12 cellular contexts compared by ENCODE assay signal in genomic region chr12:67484788-67485480, GRCh38.
A peak's percentile ranks its signal among the peaks of the same experiment; 100 is the strongest.
DNase-seq lines count a peak whose midpoint lies in the region; ATAC-seq, FAIRE-seq and TF ChIP-seq lines count a peak whose summit lies in the region.
"Had no signal": no experiment of that assay in that cellular context is flagged by ENCODE, and none has a peak within 500 bp of the region (broad histone marks: within the 10 kb centered on the region; RNA-seq: fewer than 3 reads in every experiment).

No MANE protein-coding gene starts in this region.

- H3K18ac ChIP-seq in mesendoderm (ENCODE audit: low read length), result no peak overlapping the region

- no peak overlapping the region for H4K8ac ChIP-seq in mesendoderm (ENCODE audit: low read depth, low read length)

- H2AK5ac ChIP-seq in mesendoderm (ENCODE audit: low read length), result no peak overlapping the region

- no peak overlapping the region for H3K56ac ChIP-seq in mesendoderm (ENCODE audit: low read length)

- peaks cover 41% of the 10 kb centered on the region for H3K4me1 Mint-ChIP-seq in activated naive CD4-positive, alpha-beta T cell treated with anti-CD3 and anti-CD28 coated beads, Interleukin-2, amount 10 ng/mL, durations not matched to agents 7 days and 5 days
- H3K4me1 Mint-ChIP-seq in activated T-helper 17 cell treated with anti-CD3 and anti-CD28 coated beads, Interleukin-2, amount 50 U/mL, for 72 hours, result peaks cover 23% of the 10 kb centered on the region
- peaks cover 33% of the 10 kb centered on the region for H3K4me1 Mint-ChIP-seq in stimulated activated effector memory CD8-positive, alpha-beta T cell treated with anti-CD3 and anti-CD28 coated beads, Interleukin-12 subunit alpha, Interleukin-12 subunit beta, amount 100 ng/mL, for 72 hours

- H3K4me3 ChIP-seq in left lung, result no peak overlapping the region
- H3K4me3 ChIP-seq in mesendoderm (ENCODE audit: low read length), result no peak overlapping the region
- H3K4me3 ChIP-seq: SK-N-MC had no signal

- H4K5ac ChIP-seq in mesendoderm (ENCODE audit: low read length), result no peak overlapping the region

- H3K79me2 ChIP-seq in mesendoderm (ENCODE audit: control insufficient read depth, insufficient read depth, low read length), result no peaks in the 10 kb centered on the region

- H3K79me1 ChIP-seq in mesendoderm (ENCODE audit: low read length), result no peaks in the 10 kb centered on the region

- H3K36me3 ChIP-seq in left lung, result no peaks in the 10 kb centered on the region
- H3K36me3 ChIP-seq in mesendoderm (ENCODE audit: control insufficient read depth, insufficient read depth, low read length), result no peaks in the 10 kb centered on the region
- H3K36me3 ChIP-seq: BE2C had no signal

- no CpG with 5 or more reads among the region's 4 CpGs for WGBS in mesendoderm (ENCODE audit: extremely low coverage, insufficient coverage, low lambda C conversion rate)

- TF ChIP-seq CTCF in left lung (IDR thresholded peaks at IDR 0.05), result no peak

- H2BK5ac ChIP-seq in mesendoderm (ENCODE audit: low read length), result no peak overlapping the region

- intact Hi-C loops in left lung (cut with DNase I), result no loop called here

- H3K4me3 Mint-ChIP-seq in activated naive CD4-positive, alpha-beta T cell treated with anti-CD3 and anti-CD28 coated beads, Interleukin-2, amount 10 ng/mL, durations not matched to agents 7 days and 5 days, result no peak overlapping the region
- peak overlapping the region; percentile 51 for H3K4me3 Mint-ChIP-seq in activated T-helper 17 cell treated with anti-CD3 and anti-CD28 coated beads, Interleukin-2, amount 50 U/mL, for 72 hours
- H3K4me3 Mint-ChIP-seq in stimulated activated effector memory CD8-positive, alpha-beta T cell treated with anti-CD3 and anti-CD28 coated beads, Interleukin-12 subunit alpha, Interleukin-12 subunit beta, amount 100 ng/mL, for 72 hours, result no peak overlapping the region

- no peak overlapping the region for H2BK15ac ChIP-seq in mesendoderm (replicated peaks; ENCODE audit: low read depth)

- H3K9ac ChIP-seq in mesendoderm (ENCODE audit: low read length), result no peak overlapping the region

- no peak overlapping the region for H3K4ac ChIP-seq in mesendoderm (ENCODE audit: low read depth, low read length)

- H3K9me3 ChIP-seq in left lung, result peaks cover 0 to 20% of the 10 kb centered on the region in 2 donors
- H3K9me3 ChIP-seq: BE2C had no signal

- no peak overlapping the region for H3K23ac ChIP-seq in mesendoderm (ENCODE audit: low read length)

- no peak for FAIRE-seq in HTR-8/SVneo (lab: Jason Lieb, UNC)
- FAIRE-seq: endothelial cell of umbilical vein had no signal

- peaks cover 31% of the 10 kb centered on the region for H3K9me3 Mint-ChIP-seq in activated naive CD4-positive, alpha-beta T cell treated with anti-CD3 and anti-CD28 coated beads, Interleukin-2, amount 10 ng/mL, durations not matched to agents 7 days and 5 days
- H3K9me3 Mint-ChIP-seq in activated T-helper 17 cell treated with anti-CD3 and anti-CD28 coated beads, Interleukin-2, amount 50 U/mL, for 72 hours, result peaks cover 14% of the 10 kb centered on the region
- peaks cover 7% of the 10 kb centered on the region for H3K9me3 Mint-ChIP-seq in stimulated activated effector memory CD8-positive, alpha-beta T cell treated with anti-CD3 and anti-CD28 coated beads, Interleukin-12 subunit alpha, Interleukin-12 subunit beta, amount 100 ng/mL, for 72 hours

- no peak overlapping the region for H3K27ac ChIP-seq in left lung
- no peak overlapping the region for H3K27ac ChIP-seq in mesendoderm (ENCODE audit: low read depth, low read length)
- H3K27ac ChIP-seq: SK-N-MC had no signal

- H3K4me2 ChIP-seq in mesendoderm (ENCODE audit: low read length), result no peak overlapping the region

- H3K27me3 ChIP-seq in left lung (no peaks in the 10 kb centered on the region), mesendoderm (ENCODE audit: insufficient read depth, low read length, poor library complexity) (no peaks in the 10 kb centered on the region)
- H3K27me3 ChIP-seq: BE2C had no signal

- ATAC-seq in HG03378 (IDR thresholded peaks at IDR 0.05; ENCODE audit: unreplicated experiment) (peak; percentile 35), left lung (no peak)
- peak; percentile 55 for ATAC-seq in activated T-helper 17 cell treated with anti-CD3 and anti-CD28 coated beads, Interleukin-2, amount 50 U/mL, for 72 hours (replicated peaks)
- no peak for ATAC-seq in stimulated activated effector memory CD8-positive, alpha-beta T cell treated with anti-CD3 and anti-CD28 coated beads, Interleukin-12 subunit alpha, Interleukin-12 subunit beta, amount 100 ng/mL, for 72 hours
- ATAC-seq: right cardiac atrium had no signal

- DNase-seq in activated naive CD4-positive, alpha-beta T cell treated with anti-CD3 and anti-CD28 coated beads, Interleukin-2, amount 10 ng/mL, durations not matched to agents 7 days and 5 days, result peak; percentile 27
- no peak for DNase-seq in activated naive CD4-positive, alpha-beta T cell treated with Interleukin-2 at 50 U/mL for 16 hours
- DNase-seq in stimulated activated effector memory CD8-positive, alpha-beta T cell treated with anti-CD3 and anti-CD28 coated beads, Interleukin-12 subunit alpha, Interleukin-12 subunit beta, amount 100 ng/mL, for 72 hours (ENCODE audit: low spot score in 2 of 2), result no peak
- no peak for DNase-seq in left lung
- no peak for DNase-seq in mesendoderm
- DNase-seq in HTR-8/SVneo (ENCODE audit: insufficient read length, low spot score), result no peak
- DNase-seq: BE2C, right cardiac atrium had no signal

- CTCF ChIA-PET in activated naive CD4-positive, alpha-beta T cell treated with anti-CD3 and anti-CD28 coated beads, Interleukin-2, amount 10 ng/mL, durations not matched to agents 7 days and 5 days (lab: Charles Lee), result interaction anchor here (0.7 to 1.2 kb wide), 3 partner anchors 11 to 163 kb away, joined by 3 read pairs; partner anchors contain the start of gene DYRK2

- H3K27ac Mint-ChIP-seq in activated naive CD4-positive, alpha-beta T cell treated with anti-CD3 and anti-CD28 coated beads, Interleukin-2, amount 10 ng/mL, durations not matched to agents 7 days and 5 days, result peak overlapping the region; percentile 86
- peak overlapping the region; percentile 75 for H3K27ac Mint-ChIP-seq in activated T-helper 17 cell treated with anti-CD3 and anti-CD28 coated beads, Interleukin-2, amount 50 U/mL, for 72 hours
- H3K27ac Mint-ChIP-seq in stimulated activated effector memory CD8-positive, alpha-beta T cell treated with anti-CD3 and anti-CD28 coated beads, Interleukin-12 subunit alpha, Interleukin-12 subunit beta, amount 100 ng/mL, for 72 hours, result peak overlapping the region; percentile 77

- H3K4me1 ChIP-seq in left lung (peaks cover 8 to 10% of the 10 kb centered on the region in 2 donors), mesendoderm (ENCODE audit: control insufficient read depth, low read depth, low read length) (no peaks in the 10 kb centered on the region)
- H3K4me1 ChIP-seq: BE2C had no signal

- peaks cover 8% of the 10 kb centered on the region for H3K27me3 Mint-ChIP-seq in activated naive CD4-positive, alpha-beta T cell treated with anti-CD3 and anti-CD28 coated beads, Interleukin-2, amount 10 ng/mL, durations not matched to agents 7 days and 5 days
- no peaks in the 10 kb centered on the region for H3K27me3 Mint-ChIP-seq in activated T-helper 17 cell treated with anti-CD3 and anti-CD28 coated beads, Interleukin-2, amount 50 U/mL, for 72 hours

- peaks cover 13% of the 10 kb centered on the region for H3K36me3 Mint-ChIP-seq in activated naive CD4-positive, alpha-beta T cell treated with anti-CD3 and anti-CD28 coated beads, Interleukin-2, amount 10 ng/mL, durations not matched to agents 7 days and 5 days
- H3K36me3 Mint-ChIP-seq in activated T-helper 17 cell treated with anti-CD3 and anti-CD28 coated beads, Interleukin-2, amount 50 U/mL, for 72 hours (ENCODE audit: low read depth), result no peaks in the 10 kb centered on the region
- H3K36me3 Mint-ChIP-seq in stimulated activated effector memory CD8-positive, alpha-beta T cell treated with anti-CD3 and anti-CD28 coated beads, Interleukin-12 subunit alpha, Interleukin-12 subunit beta, amount 100 ng/mL, for 72 hours, result no peaks in the 10 kb centered on the region

- no peak overlapping the region for H2BK120ac ChIP-seq in mesendoderm (ENCODE audit: low read depth, low read length)

Comparison
In these comparisons a context has a peak if more than half of its experiments do, and no peak if none do; other contexts are left out.
1. ATAC-seq: peak in HG03378 (single experiment) and activated T-helper 17 cell treated with anti-CD3 and anti-CD28 coated beads, Interleukin-2, amount 50 U/mL, for 72 hours (single experiment); none in stimulated activated effector memory CD8-positive, alpha-beta T cell treated with anti-CD3 and anti-CD28 coated beads, Interleukin-12 subunit alpha, Interleukin-12 subunit beta, amount 100 ng/mL, for 72 hours (single experiment) and left lung (single experiment).
2. Peak in every context shown above with its lines, with median percentiles within 50 percentile points of each other: H3K27ac Mint-ChIP-seq.